Comparison of ENCODE assay signal across 19 cellular contexts in genomic region chr7:56686276-56686859, GRCh38.
DNase-seq lines count a peak whose midpoint lies in the region; ATAC-seq, FAIRE-seq and TF ChIP-seq lines count a peak whose summit lies in the region.
"Had no signal": no experiment of that assay in that cellular context is flagged by ENCODE, and none has a peak within 500 bp of the region (broad histone marks: within the 10 kb centered on the region; RNA-seq: fewer than 3 reads in every experiment).

No MANE protein-coding gene starts in this region.

- H3K4me3 Mint-ChIP-seq in endodermal cell = no peak overlapping the region
- no peak overlapping the region for H3K4me3 Mint-ChIP-seq in T-helper 2 cell treated with Interferon-gamma antibody and Interleukin-4, amounts not matched to agents 5 μg/mL and 100 μg/mL, for 36 hours
- H3K4me3 Mint-ChIP-seq: B cell; CD4-positive, CD25-positive, alpha-beta regulatory T cell; CD8-positive, alpha-beta T cell; H9 had no signal

- BruUV-seq in HepG2 (replicated peaks; lab: Mats Ljungman, UMichigan) (no TSS peak), GM12878 (replicated peaks; lab: Mats Ljungman, UMichigan) (no TSS peak)

- H3K9me3 ChIP-seq in liver (ENCODE audit: control insufficient read depth in 4 of 4, low read length in 3 of 4) (peaks cover 7 to 48% (median 20%) of the 10 kb centered on the region in 4 donors), HepG2 (ENCODE audit: low read length) (peaks cover 85% of the 10 kb centered on the region), GM12878 (replicated peaks; ENCODE audit: control insufficient read depth, insufficient read depth, low read length) (no peaks in the 10 kb centered on the region; the same call in 1 of the 3 replicates), endodermal cell (ENCODE audit: control insufficient read depth, low read length) (peaks cover 76% of the 10 kb centered on the region), gastrocnemius medialis (peaks cover 0 to 17% (median 5%) of the 10 kb centered on the region in 3 donors)

- H3K27me3 ChIP-seq in liver (ENCODE audit: control insufficient read depth in 4 of 4, insufficient read depth in 4 of 4, low read length in 3 of 4) = no peaks in the 10 kb centered on the region
- H3K27me3 ChIP-seq in HepG2 (ENCODE audit: control insufficient read depth in 1 of 2, insufficient read depth in 2 of 2, low read length in 2 of 2) = no peaks in the 10 kb centered on the region
- no peaks in the 10 kb centered on the region for H3K27me3 ChIP-seq in GM12878 (replicated peaks in 1 of 2; ENCODE audit: control insufficient read depth in 2 of 2, insufficient read depth in 2 of 2, low read length in 1 of 2)
- no peaks in the 10 kb centered on the region for H3K27me3 ChIP-seq in endodermal cell (ENCODE audit: control insufficient read depth, insufficient read depth, low read length, poor library complexity, severe bottlenecking)
- H3K27me3 ChIP-seq in gastrocnemius medialis = no peaks in the 10 kb centered on the region
- H3K27me3 ChIP-seq: BLaER1 had no signal

- POLR2A ChIA-PET in HepG2 (lab: Yijun Ruan, JAX) (no interaction called here), GM12878 (lab: Charles Lee) (no interaction called here)

- peaks cover 88% of the 10 kb centered on the region for H3K9me3 Mint-ChIP-seq in endodermal cell
- H3K9me3 Mint-ChIP-seq in T-helper 2 cell treated with Interferon-gamma antibody and Interleukin-4, amounts not matched to agents 5 μg/mL and 100 μg/mL, for 36 hours = peaks cover 73% of the 10 kb centered on the region

- H3K4me3 ChIP-seq in liver (ENCODE audit: low read depth in 1 of 3, low read length in 3 of 3) (peak overlapping the region in 2 of 3 donors; percentile 4 to 49), HepG2 (replicated peaks in 1 of 3; ENCODE audit: insufficient read depth in 1 of 3, low read depth in 2 of 3, low read length in 3 of 3) (no peak overlapping the region), GM12878 (no peak overlapping the region), endodermal cell (ENCODE audit: low read length) (peak overlapping the region; percentile 18), gastrocnemius medialis (no peak overlapping the region)
- H3K4me3 ChIP-seq: BLaER1 had no signal

- CTCF ChIA-PET in HepG2 (lab: Yijun Ruan, JAX; ENCODE audit: low intra/inter-chr PET ratio, low total read pairs) (no interaction called here), GM12878 (lab: Yijun Ruan, JAX) (no interaction called here)

- in situ Hi-C loops in HepG2 (cut with HindIII; ENCODE audit: extremely low pct_ligation_motif_present, low pct_unique_long_range_greater_than_20kb) (no loop called here), GM12878 (cut with MboI) (no loop called here), gastrocnemius medialis (cut with MboI; ENCODE audit: low sequenced_read_pairs in 4 of 4) (no loop called here)

- no peak for DNase-seq in HepG2 (ENCODE audit: low spot score)
- no peak for DNase-seq in GM12878 (ENCODE audit: low read depth, low spot score)
- no peak for DNase-seq in endodermal cell
- DNase-seq in gastrocnemius medialis = no peak
- no peak for DNase-seq in omental fat pad (ENCODE audit: low spot score)
- DNase-seq in T-helper 2 cell treated with Interferon-gamma antibody and Interleukin-4, amounts not matched to agents 5 μg/mL and 100 μg/mL, for 36 hours (ENCODE audit: low spot score) = no peak
- DNase-seq: Caco-2; CD4-positive, CD25-positive, alpha-beta regulatory T cell; CD8-positive, alpha-beta T cell; DMS79; GF-D8; GOT3; H9 had no signal

- TF ChIP-seq EP300 in HepG2 (IDR thresholded peaks at IDR 0.05; ENCODE audit: low read depth in 2 of 2, low read length in 2 of 2) (no peak), HepG2 (CRISPR knock-in tag; IDR thresholded peaks at IDR 0.05; ENCODE audit: borderline replicate concordance) (no peak), GM12878 (IDR thresholded peaks at IDR 0.05; ENCODE audit: borderline replicate concordance in 1 of 2, control insufficient read depth in 1 of 2, low read depth in 2 of 2, low read length in 2 of 2) (no peak)

- FAIRE-seq in HepG2 (lab: Jason Lieb, UNC) (no peak), GM12878 (lab: Jason Lieb, UNC) (no peak)
- FAIRE-seq: GM12892 had no signal

- 64% methylated on average over 5 of the region's 5 CpGs for WGBS in liver
- 30% methylated on average over 5 of the region's 5 CpGs for WGBS in HepG2 (ENCODE audit: low lambda C conversion rate)
- 62% methylated on average over 5 of the region's 5 CpGs for WGBS in GM12878 (ENCODE audit: insufficient coverage, insufficient replicate concordance, low lambda C conversion rate, missing lambda C conversion rate)
- WGBS in endodermal cell (ENCODE audit: insufficient coverage in 1 of 2, insufficient read length in 1 of 2), 2 experiments = 89 to 96% methylated on average over 1 to 4 of the region's 5 CpGs

- no peak overlapping the region for H3K27ac Mint-ChIP-seq in endodermal cell
- no peak overlapping the region for H3K27ac Mint-ChIP-seq in T-helper 2 cell treated with Interferon-gamma antibody and Interleukin-4, amounts not matched to agents 5 μg/mL and 100 μg/mL, for 36 hours
- H3K27ac Mint-ChIP-seq: B cell; CD4-positive, CD25-positive, alpha-beta regulatory T cell; CD8-positive, alpha-beta T cell; H9 had no signal

- TF ChIP-seq CTCF in liver (IDR thresholded peaks at IDR 0.05; ENCODE audit: low read depth, low read length, missing input control) (no peak), HepG2 (CRISPR knock-in tag; IDR thresholded peaks at IDR 0.05) (no peak), GM12878 (IDR thresholded peaks at IDR 0.05 in 2 of 3, conservative IDR thresholded peaks at IDR 0.05 in 1 of 3; ENCODE audit: control insufficient read depth in 2 of 3, extremely low read depth in 1 of 3, insufficient read depth in 1 of 3, low read depth in 3 of 3, low read length in 3 of 3) (no peak), endodermal cell (conservative IDR thresholded peaks at IDR 0.05) (no peak), gastrocnemius medialis (IDR thresholded peaks at IDR 0.05 in 4 of 5, conservative IDR thresholded peaks at IDR 0.05 in 1 of 5) (no peak), omental fat pad (IDR thresholded peaks at IDR 0.05) (no peak)

- TF ChIP-seq RAD21 in liver (IDR thresholded peaks at IDR 0.05) = no peak
- TF ChIP-seq RAD21 in HepG2 (CRISPR knock-in tag; IDR thresholded peaks at IDR 0.05) = no peak
- no peak for TF ChIP-seq RAD21 in GM12878 (IDR thresholded peaks at IDR 0.05; ENCODE audit: insufficient read depth, low read depth, low read length)

- H4K20me1 ChIP-seq in HepG2 (ENCODE audit: insufficient read depth, low read length) (no peaks in the 10 kb centered on the region), GM12878 (ENCODE audit: control insufficient read depth, insufficient read depth) (no peaks in the 10 kb centered on the region)
- H4K20me1 ChIP-seq: BLaER1 had no signal

- no peaks in the 10 kb centered on the region for H3K36me3 Mint-ChIP-seq in endodermal cell (ENCODE audit: low read depth)
- no peaks in the 10 kb centered on the region for H3K36me3 Mint-ChIP-seq in T-helper 2 cell treated with Interferon-gamma antibody and Interleukin-4, amounts not matched to agents 5 μg/mL and 100 μg/mL, for 36 hours (ENCODE audit: low read depth)

- H3K27ac ChIP-seq in liver (ENCODE audit: low read depth in 1 of 2, low read length in 2 of 2) = no peak overlapping the region
- no peak overlapping the region for H3K27ac ChIP-seq in HepG2 (ENCODE audit: extremely low read length, insufficient read depth, low read length)
- H3K27ac ChIP-seq in GM12878 (ENCODE audit: control insufficient read depth, insufficient read depth) = no peak overlapping the region
- H3K27ac ChIP-seq in endodermal cell (ENCODE audit: low read depth, low read length) = no peak overlapping the region
- no peak overlapping the region for H3K27ac ChIP-seq in gastrocnemius medialis
- H3K27ac ChIP-seq: 22Rv1, BLaER1, C4-2B had no signal

- H3K9ac ChIP-seq in liver (ENCODE audit: low read depth in 1 of 2, low read length in 2 of 2) (no peak overlapping the region), HepG2 (ENCODE audit: insufficient read depth, low read depth, low read length) (no peak overlapping the region), GM12878 (ENCODE audit: control insufficient read depth, insufficient read depth, low read length) (no peak overlapping the region), endodermal cell (ENCODE audit: extremely low read depth, low read length, poor library complexity, severe bottlenecking) (no peak overlapping the region)
- H3K9ac ChIP-seq: BLaER1 had no signal

- H2AFZ ChIP-seq in HepG2 (ENCODE audit: low read length) (no peak overlapping the region), GM12878 (ENCODE audit: control insufficient read depth, low read depth, low read length) (no peak overlapping the region)

- H3K4me1 Mint-ChIP-seq in endodermal cell = no peaks in the 10 kb centered on the region
- no peaks in the 10 kb centered on the region for H3K4me1 Mint-ChIP-seq in T-helper 2 cell treated with Interferon-gamma antibody and Interleukin-4, amounts not matched to agents 5 μg/mL and 100 μg/mL, for 36 hours (ENCODE audit: low read depth)
- H3K4me1 Mint-ChIP-seq: B cell; CD4-positive, CD25-positive, alpha-beta regulatory T cell; H9 had no signal

- no peak for ATAC-seq in HepG2
- no peak for ATAC-seq in GM12878
- no peak for ATAC-seq in gastrocnemius medialis
- ATAC-seq in omental fat pad (ENCODE audit: low FRiP score) = no peak
- ATAC-seq: CD8-positive, alpha-beta T cell had no signal

- intact Hi-C loops in HepG2 (cut with micrococcal nuclease; ENCODE audit: unreplicated experiment) = no loop called here
- intact Hi-C loops in GM12878 (cut with micrococcal nuclease; ENCODE audit: unreplicated experiment) = no loop called here
- intact Hi-C loops in gastrocnemius medialis (cut with DNase I; ENCODE audit: low total_unique reads) = no loop called here

- SMC1A ChIA-PET in GM12878 (lab: Charles Lee; ENCODE audit: uncharacterized antibody, unreplicated experiment) = no interaction called here

- H3K36me3 ChIP-seq in liver (ENCODE audit: control insufficient read depth in 4 of 4, insufficient read depth in 3 of 4, low read depth in 1 of 4, low read length in 3 of 4) = no peaks in the 10 kb centered on the region
- H3K36me3 ChIP-seq in HepG2 (replicated peaks in 1 of 2; ENCODE audit: control insufficient read depth in 1 of 2, insufficient read depth in 2 of 2, low read length in 2 of 2) = no peaks in the 10 kb centered on the region
- no peaks in the 10 kb centered on the region for H3K36me3 ChIP-seq in GM12878 (ENCODE audit: control insufficient read depth in 2 of 2, insufficient read depth in 2 of 2, low read length in 1 of 2)
- no peaks in the 10 kb centered on the region for H3K36me3 ChIP-seq in endodermal cell (ENCODE audit: control insufficient read depth, insufficient read depth, low read length)
- no peaks in the 10 kb centered on the region for H3K36me3 ChIP-seq in gastrocnemius medialis
- H3K36me3 ChIP-seq: BLaER1 had no signal

- no peaks in the 10 kb centered on the region for H3K27me3 Mint-ChIP-seq in endodermal cell (ENCODE audit: insufficient read depth)
- H3K27me3 Mint-ChIP-seq in T-helper 2 cell treated with Interferon-gamma antibody and Interleukin-4, amounts not matched to agents 5 μg/mL and 100 μg/mL, for 36 hours (ENCODE audit: low read depth) = no peaks in the 10 kb centered on the region
- H3K27me3 Mint-ChIP-seq: B cell; CD4-positive, CD25-positive, alpha-beta regulatory T cell had no signal

- H3K4me2 ChIP-seq in HepG2 (ENCODE audit: low read depth, low read length) = no peak overlapping the region
- H3K4me2 ChIP-seq in GM12878 (ENCODE audit: control insufficient read depth, insufficient read depth) = no peak overlapping the region
- H3K4me2 ChIP-seq: BLaER1 had no signal

- H3K79me2 ChIP-seq in HepG2 (ENCODE audit: insufficient read depth, low read length) (no peaks in the 10 kb centered on the region), GM12878 (ENCODE audit: control insufficient read depth, insufficient read depth, low read length) (no peaks in the 10 kb centered on the region)

- RAD21 ChIA-PET in GM12878 (lab: Charles Lee; ENCODE audit: unreplicated experiment) = no interaction called here

- TF ChIP-seq POLR2A in HepG2 (IDR thresholded peaks at IDR 0.05; ENCODE audit: insufficient read depth in 1 of 2, low read depth in 2 of 2, low read length in 2 of 2) = no peak
- no peak for TF ChIP-seq POLR2A in GM12878 (IDR thresholded peaks at IDR 0.05; ENCODE audit: low read depth, low read length)
- no peak for TF ChIP-seq POLR2A in gastrocnemius medialis (IDR thresholded peaks at IDR 0.05)

- H3K4me1 ChIP-seq in liver (ENCODE audit: control insufficient read depth in 4 of 4, insufficient read depth in 4 of 4, low read length in 3 of 4) (no peaks in the 10 kb centered on the region), HepG2 (ENCODE audit: insufficient read depth, low read length) (no peaks in the 10 kb centered on the region), GM12878 (ENCODE audit: control insufficient read depth, insufficient read depth, low read length) (no peaks in the 10 kb centered on the region), endodermal cell (ENCODE audit: control insufficient read depth, insufficient read depth, low read length) (no peaks in the 10 kb centered on the region), gastrocnemius medialis (no peaks in the 10 kb centered on the region)
- H3K4me1 ChIP-seq: BLaER1, Caco-2 had no signal

Comparison
In these comparisons a context has a peak if more than half of its experiments do, and no peak if none do; other contexts are left out.
1. H3K4me3 ChIP-seq: peak in liver (2 of 3) and endodermal cell (single experiment); none in HepG2 (0 of 3), GM12878 (single experiment) and gastrocnemius medialis (0 of 4).